8 cellular contexts compared by ENCODE assay signal in genomic region chr3:36991923-36992805, GRCh38. TPM values are rescaled to one million over a fixed set of nuclear protein-coding genes. Genes with fewer than 3 reads are reported as not detected.
A peak's percentile ranks its signal among the peaks of the same experiment; 100 is the strongest.
DNase-seq lines count a peak whose midpoint lies in the region; ATAC-seq and TF ChIP-seq lines count a peak whose summit lies in the region.

No MANE protein-coding gene starts in this region.

- TF ChIP-seq CTCF in AG09309 (IDR thresholded peaks at IDR 0.05; ENCODE audit: control insufficient read depth, insufficient read depth, low read depth, low read length, missing control alignments) (no peak), choroid plexus epithelial cell (conservative IDR thresholded peaks at IDR 0.05; ENCODE audit: low read depth, low read length) (no peak)

- H3K4me1 ChIP-seq in mononuclear cell (ENCODE audit: insufficient read depth, low read length) = peaks cover 50% of the 10 kb centered on the region

- no peaks in the 10 kb centered on the region for H3K27me3 ChIP-seq in mononuclear cell (ENCODE audit: insufficient read depth, low read length)

- no peaks in the 10 kb centered on the region for H3K9me3 ChIP-seq in mononuclear cell (ENCODE audit: low read depth, low read length)

- DNase-seq in AG09309 (ENCODE audit: low read depth) (peak; percentile 35), HS-5 (ENCODE audit: low read depth) (peak; percentile 45), choroid plexus epithelial cell (ENCODE audit: low read depth) (peak; percentile 78), activated gamma-delta T cell (lab: John Stamatoyannopoulos, UW) (no peak), NCI-H345 (lab: John Stamatoyannopoulos, UW) (no peak)

- ATAC-seq in GM19035 (IDR thresholded peaks at IDR 0.05; ENCODE audit: unreplicated experiment) (no peak), HG02870 (IDR thresholded peaks at IDR 0.05; ENCODE audit: unreplicated experiment) (no peak)

- H3K4me3 ChIP-seq in AG09309 (ENCODE audit: control insufficient read depth, low read depth, low read length) (peak overlapping the region; percentile 75), choroid plexus epithelial cell (ENCODE audit: low read depth, low read length) (peak overlapping the region; percentile 72), mononuclear cell (ENCODE audit: low read length) (peak overlapping the region; percentile 64)

RNA-seq across cellular contexts. Expression of gene EPM2AIP1, which starts 0.8 kb away (rescaled TPM):
- 42.5 TPM for total RNA-seq in mononuclear cell

RNA-seq across cellular contexts. Expression of gene MLH1, which starts 1.2 kb away (rescaled TPM):
- total RNA-seq in mononuclear cell = 41.5 TPM

RNA-seq across cellular contexts. Expression of gene TRANK1, which starts 47.3 kb away (rescaled TPM):
- total RNA-seq in mononuclear cell = 42.4 TPM

Comparison
In these comparisons a context has a peak if more than half of its experiments do, and no peak if none do; other contexts are left out.
1. DNase-seq: peak in AG09309 (single experiment), HS-5 (single experiment) and choroid plexus epithelial cell (single experiment); none in activated gamma-delta T cell (single experiment) and NCI-H345 (single experiment).
2. Peak in every context shown above with its lines, with median percentiles within 50 percentile points of each other: H3K4me3 ChIP-seq.